ENCODE assay signal across 1 cellular context in genomic region chr9:113892861-113893491, GRCh38.
TF ChIP-seq lines count a peak whose summit lies in the region.

No MANE protein-coding gene starts in this region.

TF ChIP-seq in HepG2, 621 proteins besides CTCF, POLR2A, EP300 and RAD21 (continued from another document):
- TF ChIP-seq ZNF776 (CRISPR knock-in tag; IDR thresholded peaks at IDR 0.05), result no peak
- no peak for TF ChIP-seq ZNF678 (CRISPR knock-in tag; IDR thresholded peaks at IDR 0.05)
- TF ChIP-seq ADNP (CRISPR knock-in tag; IDR thresholded peaks at IDR 0.05), result no peak
- no peak for TF ChIP-seq TBX2 (CRISPR knock-in tag; IDR thresholded peaks at IDR 0.05; ENCODE audit: borderline replicate concordance)
- TF ChIP-seq ZNF329 (CRISPR knock-in tag; IDR thresholded peaks at IDR 0.05; ENCODE audit: low read depth), result no peak
- no peak for TF ChIP-seq SETDB1 (CRISPR knock-in tag; IDR thresholded peaks at IDR 0.05; ENCODE audit: borderline replicate concordance)
- TF ChIP-seq ZNF878 (CRISPR knock-in tag; IDR thresholded peaks at IDR 0.05), result no peak
- TF ChIP-seq POLR2G (IDR thresholded peaks at IDR 0.05; ENCODE audit: low read depth, low read length), result no peak
- no peak for TF ChIP-seq THAP7 (CRISPR knock-in tag; IDR thresholded peaks at IDR 0.05)
- TF ChIP-seq ZFP90 (CRISPR knock-in tag; IDR thresholded peaks at IDR 0.05; ENCODE audit: borderline replicate concordance), result no peak
- no peak for TF ChIP-seq TGIF2 (CRISPR knock-in tag; IDR thresholded peaks at IDR 0.05)
